In the genomic region with DNA sequence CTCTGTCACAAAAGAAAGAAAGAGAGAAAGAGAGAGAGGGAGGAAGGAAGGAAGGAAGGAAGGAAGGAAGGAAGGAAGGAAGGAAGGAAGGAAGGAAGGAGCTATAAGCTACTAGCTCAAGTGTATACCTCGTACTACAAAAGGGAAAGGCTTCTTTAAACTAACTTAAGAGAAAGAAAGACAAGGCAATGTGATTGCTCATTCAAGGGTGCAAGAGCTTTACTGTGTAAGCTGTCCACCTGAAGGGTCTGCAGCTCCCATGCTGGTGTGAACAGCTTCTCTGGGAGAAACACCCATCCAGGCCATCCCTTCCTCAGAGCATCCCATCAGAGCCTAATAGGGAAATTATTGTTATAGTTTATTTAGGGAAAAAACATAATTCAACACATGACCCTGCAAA, we compare ENCODE assay signal across 21 cellular contexts.
DNase-seq lines count a peak whose midpoint lies in the region; ATAC-seq, FAIRE-seq and TF ChIP-seq lines count a peak whose summit lies in the region.
"Had no signal": no experiment of that assay in that cellular context is flagged by ENCODE, and none has a peak within 500 bp of the region (broad histone marks: within the 10 kb centered on the region; RNA-seq: fewer than 3 reads in every experiment).

No MANE protein-coding gene starts in this region.

- H3K4me1 ChIP-seq in A673 (ENCODE audit: insufficient read depth, low read length, poor library complexity, severe bottlenecking), result peaks cover 38% of the 10 kb centered on the region
- peaks cover 29% of the 10 kb centered on the region for H3K4me1 ChIP-seq in BLaER1
- no peaks in the 10 kb centered on the region for H3K4me1 ChIP-seq in thyroid gland
- H3K4me1 ChIP-seq: Caco-2, HAP-1 had no signal

- intact Hi-C loops in A673 (cut with micrococcal nuclease; ENCODE audit: unreplicated experiment), result loop anchor here (2.0 to 10.0 kb wide), 2 partner anchors 289 to 359 kb away; no protein-coding TSS in a partner anchor
- intact Hi-C loops in thyroid gland (cut with DNase I), result no loop called here

- H3K4me3 ChIP-seq in A673 (ENCODE audit: low read depth, low read length, poor library complexity, severe bottlenecking) (no peak overlapping the region), BLaER1 (no peak overlapping the region), thyroid gland (replicated peaks in 1 of 3) (no peak overlapping the region)
- H3K4me3 ChIP-seq: GM12878, HAP-1 had no signal

- no peak for FAIRE-seq in GM12892 (lab: Jason Lieb, UNC)
- FAIRE-seq: GM12878, GM18507, H54 had no signal

- H3K27ac ChIP-seq in A673 (ENCODE audit: low read depth, low read length, poor library complexity, severe bottlenecking), result peak overlapping the region; percentile 72
- no peak overlapping the region for H3K27ac ChIP-seq in BLaER1
- no peak overlapping the region for H3K27ac ChIP-seq in thyroid gland

- no peaks in the 10 kb centered on the region for H3K36me3 ChIP-seq in A673 (ENCODE audit: insufficient read depth, low read length, poor library complexity, severe bottlenecking)
- no peaks in the 10 kb centered on the region for H3K36me3 ChIP-seq in BLaER1
- no peaks in the 10 kb centered on the region for H3K36me3 ChIP-seq in thyroid gland
- H3K36me3 ChIP-seq: HAP-1 had no signal

- no TSS peak for BruUV-seq in A673 (replicated peaks; lab: Mats Ljungman, UMichigan)

- H4K20me1 ChIP-seq in BLaER1, result no peaks in the 10 kb centered on the region

- peak overlapping the region; percentile 57 for H3K27ac Mint-ChIP-seq in activated T-helper 17 cell treated with anti-CD3 and anti-CD28 coated beads, Interleukin-2, amount 50 U/mL, for 72 hours
- H3K27ac Mint-ChIP-seq in immature natural killer cell, result peak overlapping the region in 1 of 6 donors; percentile 32
- H3K27ac Mint-ChIP-seq: B cell, HFFc6 had no signal

- H3K27me3 Mint-ChIP-seq in activated T-helper 17 cell treated with anti-CD3 and anti-CD28 coated beads, Interleukin-2, amount 50 U/mL, for 72 hours, result no peaks in the 10 kb centered on the region
- H3K27me3 Mint-ChIP-seq in immature natural killer cell (ENCODE audit: low read depth in 3 of 3), result peaks cover 0 to 4% (median 0%) of the 10 kb centered on the region in 3 donors
- H3K27me3 Mint-ChIP-seq: CD4-positive, alpha-beta memory T cell had no signal

- peaks cover 21% of the 10 kb centered on the region for H3K4me1 Mint-ChIP-seq in activated T-helper 17 cell treated with anti-CD3 and anti-CD28 coated beads, Interleukin-2, amount 50 U/mL, for 72 hours
- peaks cover 38 to 68% of the 10 kb centered on the region in 2 donors for H3K4me1 Mint-ChIP-seq in immature natural killer cell
- H3K4me1 Mint-ChIP-seq: B cell had no signal

- no peak for ATAC-seq in activated T-helper 17 cell treated with anti-CD3 and anti-CD28 coated beads, Interleukin-2, amount 50 U/mL, for 72 hours (replicated peaks)
- ATAC-seq: GM12878 had no signal

- WGBS in thyroid gland, 2 donors, result 66 to 67% methylated on average over 1 of the region's 1 CpG

- peak; percentile 77 for DNase-seq in A673 (ENCODE audit: low spot score)
- DNase-seq in immature natural killer cell, result no peak
- DNase-seq in activated T-cell treated with anti-CD3 and anti-CD28 coated beads, Interleukin-2, amount 50 U/mL, for 48 hours, result no peak
- DNase-seq in GM12892 (ENCODE audit: insufficient read length), result no peak
- DNase-seq in thyroid gland, result no peak
- DNase-seq in DMS 273 treated with DMSO at 0.1 percent for 48 hours (lab: John Stamatoyannopoulos, UW), result no peak
- DNase-seq: C1 segment of cervical spinal cord; Caco-2; CD4-positive, alpha-beta memory T cell; DMS79; EL; GDM1; GOT3; HFFc6 had no signal

- CTCF ChIA-PET in A673 (lab: Charles Lee), result no interaction called here

- H3K36me3 Mint-ChIP-seq in activated T-helper 17 cell treated with anti-CD3 and anti-CD28 coated beads, Interleukin-2, amount 50 U/mL, for 72 hours (ENCODE audit: low read depth), result peaks cover 17% of the 10 kb centered on the region
- H3K36me3 Mint-ChIP-seq in immature natural killer cell, result peaks cover 6 to 19% (median 12%) of the 10 kb centered on the region in 3 donors
- H3K36me3 Mint-ChIP-seq: CD4-positive, alpha-beta memory T cell had no signal

- no peak for TF ChIP-seq POLR2A in GM12892 (IDR thresholded peaks at IDR 0.05; ENCODE audit: low read depth, low read length)
- no peak for TF ChIP-seq POLR2A in thyroid gland (IDR thresholded peaks at IDR 0.05)

- TF ChIP-seq CTCF in A673 (conservative IDR thresholded peaks at IDR 0.05; ENCODE audit: low read depth, low read length) (no peak), thyroid gland (IDR thresholded peaks at IDR 0.05) (no peak)

- no peaks in the 10 kb centered on the region for H3K9me3 ChIP-seq in A673 (ENCODE audit: low read depth, low read length, poor library complexity, severe bottlenecking)
- no peaks in the 10 kb centered on the region for H3K9me3 ChIP-seq in BLaER1
- H3K9me3 ChIP-seq in thyroid gland, result no peaks in the 10 kb centered on the region
- H3K9me3 ChIP-seq: Caco-2, HAP-1 had no signal

- no peaks in the 10 kb centered on the region for H3K27me3 ChIP-seq in A673 (replicated peaks; ENCODE audit: insufficient read depth, low read depth, low read length, poor library complexity)
- no peaks in the 10 kb centered on the region for H3K27me3 ChIP-seq in BLaER1
- no peaks in the 10 kb centered on the region for H3K27me3 ChIP-seq in thyroid gland

- H3K4me3 Mint-ChIP-seq in activated T-helper 17 cell treated with anti-CD3 and anti-CD28 coated beads, Interleukin-2, amount 50 U/mL, for 72 hours, result no peak overlapping the region
- peak overlapping the region in 3 of 5 donors; percentile 6 to 24 (median 21) for H3K4me3 Mint-ChIP-seq in immature natural killer cell
- H3K4me3 Mint-ChIP-seq: B cell; CD4-positive, alpha-beta memory T cell; HFFc6 had no signal

- peak overlapping the region; percentile 28; the same call in 1 of the 2 replicates for H3K4me2 ChIP-seq in BLaER1

- POLR2A ChIA-PET in A673 (lab: Charles Lee; ENCODE audit: low non-redundant PET), result interaction anchor here (0.8 kb wide), 1 partner anchor 286 kb away, joined by 3 read pairs; the partner anchor contains the start of gene ID2

- H3K9ac ChIP-seq in BLaER1, result no peak overlapping the region

- peaks cover 4% of the 10 kb centered on the region for H3K9me3 Mint-ChIP-seq in activated T-helper 17 cell treated with anti-CD3 and anti-CD28 coated beads, Interleukin-2, amount 50 U/mL, for 72 hours
- H3K9me3 Mint-ChIP-seq in immature natural killer cell, result no peaks in the 10 kb centered on the region
- H3K9me3 Mint-ChIP-seq: CD4-positive, alpha-beta memory T cell had no signal
